ENCODE assay signal across 14 cellular contexts in genomic region chr10:47206449-47207279, GRCh38.
DNase-seq lines count a peak whose midpoint lies in the region; ATAC-seq and TF ChIP-seq lines count a peak whose summit lies in the region.
"Had no signal": no experiment of that assay in that cellular context is flagged by ENCODE, and none has a peak within 500 bp of the region (broad histone marks: within the 10 kb centered on the region; RNA-seq: fewer than 3 reads in every experiment).

No MANE protein-coding gene starts in this region.

- no peaks in the 10 kb centered on the region for H3K27me3 Mint-ChIP-seq in T-helper 1 cell treated with Interleukin-12 subunit alpha and Interleukin-12 subunit beta and Interleukin-4 antibody, amounts not matched to agents 30 μg/mL and 1 μg/mL, for 36 hours (ENCODE audit: low read depth)
- H3K27me3 Mint-ChIP-seq in effector memory CD8-positive, alpha-beta T cell: no peaks in the 10 kb centered on the region
- no peaks in the 10 kb centered on the region for H3K27me3 Mint-ChIP-seq in MCF 10A (ENCODE audit: insufficient read depth, unreplicated experiment)
- H3K27me3 Mint-ChIP-seq: naive B cell had no signal

- intact Hi-C loops in MCF 10A (cut with micrococcal nuclease): no loop called here

- no peak for TF ChIP-seq CTCF in MCF 10A (IDR thresholded peaks at IDR 0.05; ENCODE audit: unreplicated experiment)

- DNase-seq in A172 (ENCODE audit: low spot score) (peak; percentile 31), Daoy (ENCODE audit: low read depth) (peak; percentile 9), MCF 10A (ENCODE audit: unreplicated experiment) (no peak)
- peak in 1 of 3 experiments; percentile 8 for DNase-seq in effector memory CD8-positive, alpha-beta T cell
- DNase-seq: BE2C; naive B cell; NCI-H1436; NCI-H524; retina; stimulated activated CD4-positive, alpha-beta T cell treated with anti-CD3 and anti-CD28 coated beads, Interleukin-4, amount 100 ng/mL, for 1 hour had no signal

- H3K4me1 Mint-ChIP-seq in T-helper 1 cell treated with Interleukin-12 subunit alpha and Interleukin-12 subunit beta and Interleukin-4 antibody, amounts not matched to agents 30 μg/mL and 1 μg/mL, for 36 hours (ENCODE audit: low read depth): peaks cover 11% of the 10 kb centered on the region
- peaks cover 7 to 22% of the 10 kb centered on the region in 2 donors for H3K4me1 Mint-ChIP-seq in effector memory CD8-positive, alpha-beta T cell (ENCODE audit: low read depth in 2 of 2)
- H3K4me1 Mint-ChIP-seq in MCF 10A (ENCODE audit: insufficient read depth, unreplicated experiment): no peaks in the 10 kb centered on the region
- H3K4me1 Mint-ChIP-seq: naive B cell had no signal

- POLR2A ChIA-PET in MCF 10A (lab: Yijun Ruan, JAX): no interaction called here

- H3K27ac Mint-ChIP-seq in T-helper 1 cell treated with Interleukin-12 subunit alpha and Interleukin-12 subunit beta and Interleukin-4 antibody, amounts not matched to agents 30 μg/mL and 1 μg/mL, for 36 hours: peak overlapping the region; percentile 22
- H3K27ac Mint-ChIP-seq in effector memory CD8-positive, alpha-beta T cell: peak overlapping the region in 1 of 2 donors; percentile 47
- H3K27ac Mint-ChIP-seq in MCF 10A (ENCODE audit: low read depth, unreplicated experiment): no peak overlapping the region
- H3K27ac Mint-ChIP-seq: naive B cell had no signal

- CTCF ChIA-PET in MCF 10A (lab: Yijun Ruan, JAX): interaction anchor here (0.6 kb wide), 1 partner anchor 139 kb away, joined by 3 read pairs; no protein-coding TSS in a partner anchor

- no TSS peak for BruUV-seq in MCF 10A (replicated peaks; lab: Mats Ljungman, UMichigan)

- peak; percentile 71 for ATAC-seq in effector memory CD8-positive, alpha-beta T cell (replicated peaks)
- no peak for ATAC-seq in HG03108 (IDR thresholded peaks at IDR 0.05; ENCODE audit: unreplicated experiment)
- ATAC-seq in esophagus mucosa: no peak
- no peak for ATAC-seq in GM18873 (IDR thresholded peaks at IDR 0.05; ENCODE audit: low FRiP score, unreplicated experiment)

- no peak overlapping the region for H3K4me3 Mint-ChIP-seq in T-helper 1 cell treated with Interleukin-12 subunit alpha and Interleukin-12 subunit beta and Interleukin-4 antibody, amounts not matched to agents 30 μg/mL and 1 μg/mL, for 36 hours
- H3K4me3 Mint-ChIP-seq in effector memory CD8-positive, alpha-beta T cell: peak overlapping the region; percentile 36 to 63
- no peak overlapping the region for H3K4me3 Mint-ChIP-seq in MCF 10A (ENCODE audit: unreplicated experiment)
- H3K4me3 Mint-ChIP-seq: naive B cell had no signal

- H3K36me3 Mint-ChIP-seq in T-helper 1 cell treated with Interleukin-12 subunit alpha and Interleukin-12 subunit beta and Interleukin-4 antibody, amounts not matched to agents 30 μg/mL and 1 μg/mL, for 36 hours (ENCODE audit: low read depth): no peaks in the 10 kb centered on the region
- no peaks in the 10 kb centered on the region for H3K36me3 Mint-ChIP-seq in effector memory CD8-positive, alpha-beta T cell (ENCODE audit: insufficient read depth)
- H3K36me3 Mint-ChIP-seq in MCF 10A (ENCODE audit: insufficient read depth, unreplicated experiment): no peaks in the 10 kb centered on the region

- H3K9me3 Mint-ChIP-seq in T-helper 1 cell treated with Interleukin-12 subunit alpha and Interleukin-12 subunit beta and Interleukin-4 antibody, amounts not matched to agents 30 μg/mL and 1 μg/mL, for 36 hours: peaks cover 6% of the 10 kb centered on the region
- H3K9me3 Mint-ChIP-seq in effector memory CD8-positive, alpha-beta T cell: peaks cover 0 to 2% of the 10 kb centered on the region in 2 donors
- no peaks in the 10 kb centered on the region for H3K9me3 Mint-ChIP-seq in MCF 10A (ENCODE audit: unreplicated experiment)

Comparison
In these comparisons a context has a peak if more than half of its experiments do, and no peak if none do; other contexts are left out.
1. H3K4me3 Mint-ChIP-seq: peak in effector memory CD8-positive, alpha-beta T cell (2 of 2); none in T-helper 1 cell treated with Interleukin-12 subunit alpha and Interleukin-12 subunit beta and Interleukin-4 antibody, amounts not matched to agents 30 μg/mL and 1 μg/mL, for 36 hours (single experiment) and MCF 10A (single experiment).